Comparison of ENCODE assay signal across 8 cellular contexts in genomic region chr16:15765880-15766279, GRCh38.
DNase-seq lines count a peak whose midpoint lies in the region; ATAC-seq and TF ChIP-seq lines count a peak whose summit lies in the region.

No MANE protein-coding gene starts in this region.

- H3K27ac ChIP-seq in BLaER1 treated with 17β-estradiol and CSF1 and Interleukin-3, amounts not matched to agents 10 nM and 100 nM, result no peak overlapping the region

- peak; percentile 69 for ATAC-seq in HG02973 (IDR thresholded peaks at IDR 0.05; ENCODE audit: unreplicated experiment)
- ATAC-seq in HG03045 (IDR thresholded peaks at IDR 0.05; ENCODE audit: unreplicated experiment), result no peak

- peak; percentile 80 for TF ChIP-seq CTCF in GM13976 (IDR thresholded peaks at IDR 0.05; ENCODE audit: borderline replicate concordance, control extremely low read depth, extremely low read depth, insufficient read depth, missing control alignments)

- no peaks in the 10 kb centered on the region for H3K36me3 ChIP-seq in BLaER1 treated with 17β-estradiol and CSF1 and Interleukin-3, amounts not matched to agents 10 nM and 100 nM

- in situ Hi-C loops in GM13976 (cut with MboI; ENCODE audit: low sequenced_read_pairs, unreplicated experiment), result no loop called here

- H3K4me1 ChIP-seq in BLaER1 treated with 17β-estradiol and CSF1 and Interleukin-3, amounts not matched to agents 10 nM and 100 nM, result peaks cover 0 to 29% (median 16%) of the 10 kb centered on the region in 10 experiments; a peak in 15 of 20 replicates

- DNase-seq in GM13976 (ENCODE audit: low spot score) (peak; percentile 81), NCI-H2196 (lab: John Stamatoyannopoulos, UW; ENCODE audit: unreplicated experiment) (peak; percentile 47), germinal center (ENCODE audit: low spot score) (peak; percentile 83), pons (ENCODE audit: low spot score) (peak; percentile 66)
- peak; percentile 23 to 31 for DNase-seq in activated CD4-positive, alpha-beta T cell treated with anti-CD3 and anti-CD28 coated beads, Interleukin-2, amount 50 U/mL, for 48 hours

- peak overlapping the region in 7 of 11 experiments; percentile 14 to 48 (median 41); a peak in 8 of 22 replicates for H3K4me2 ChIP-seq in BLaER1 treated with 17β-estradiol and CSF1 and Interleukin-3, amounts not matched to agents 10 nM and 100 nM

- H3K9ac ChIP-seq in BLaER1 treated with 17β-estradiol and CSF1 and Interleukin-3, amounts not matched to agents 10 nM and 100 nM, result no peak overlapping the region

- H3K9me3 ChIP-seq in BLaER1 treated with 17β-estradiol and CSF1 and Interleukin-3, amounts not matched to agents 10 nM and 100 nM (replicated peaks in 1 of 11), result peaks cover 5 to 15% (median 11%) of the 10 kb centered on the region in 11 experiments; a peak in 20 of 22 replicates

- no peaks in the 10 kb centered on the region for H4K20me1 ChIP-seq in BLaER1 treated with 17β-estradiol and CSF1 and Interleukin-3, amounts not matched to agents 10 nM and 100 nM

- H3K27me3 ChIP-seq in BLaER1 treated with 17β-estradiol and CSF1 and Interleukin-3, amounts not matched to agents 10 nM and 100 nM, result no peaks in the 10 kb centered on the region

- H3K4me3 ChIP-seq in BLaER1 treated with 17β-estradiol and CSF1 and Interleukin-3, amounts not matched to agents 10 nM and 100 nM, result no peak overlapping the region

Comparison
In these comparisons a context has a peak if more than half of its experiments do, and no peak if none do; other contexts are left out.
1. DNase-seq: peak in every context shown above with its lines; median percentile 83 in germinal center; 81 in GM13976; 66 in pons; 47 in NCI-H2196; 27 in activated CD4-positive, alpha-beta T cell treated with anti-CD3 and anti-CD28 coated beads, Interleukin-2, amount 50 U/mL, for 48 hours.